Comparison of ENCODE assay signal across 11 cellular contexts in the genomic region with DNA sequence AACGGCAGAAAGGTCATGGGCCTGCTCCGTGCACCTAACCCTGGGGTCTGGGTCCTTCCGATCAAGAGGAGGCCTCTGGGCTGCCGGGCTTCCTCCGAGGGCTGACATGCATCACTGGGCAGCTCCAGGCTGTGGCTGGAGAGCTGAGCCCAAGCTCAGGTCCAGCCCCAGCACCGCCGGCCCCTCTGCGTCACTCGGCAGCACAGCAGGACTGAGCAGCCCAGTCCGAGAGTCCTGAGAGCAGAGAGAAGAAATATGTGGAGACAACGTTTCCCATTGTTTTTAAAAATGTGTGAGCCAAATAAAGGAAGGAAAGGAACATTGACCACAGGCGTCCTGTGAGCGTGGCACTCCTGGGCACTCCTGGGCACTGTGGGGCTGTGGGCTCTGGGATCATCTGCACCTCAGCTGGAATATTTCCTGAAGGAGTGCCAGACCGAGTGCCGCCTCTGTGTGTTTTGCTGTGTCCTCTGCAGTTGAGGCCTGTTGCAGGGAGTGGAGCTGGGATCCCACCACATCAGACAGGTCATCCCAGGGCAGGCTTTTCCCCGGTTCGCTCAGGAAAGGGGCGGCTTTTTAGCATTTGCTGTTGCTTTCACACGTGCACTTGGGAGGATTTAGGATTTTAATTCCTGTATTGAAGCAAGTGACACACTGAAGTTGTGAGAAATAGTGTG. TPM values are rescaled to one million over a fixed set of nuclear protein-coding genes. Genes with fewer than 3 reads are reported as not detected.
A peak's percentile ranks its signal among the peaks of the same experiment; 100 is the strongest.
DNase-seq lines count a peak whose midpoint lies in the region; ATAC-seq lines count a peak whose summit lies in the region.
"Had no signal": no experiment of that assay in that cellular context is flagged by ENCODE, and none has a peak within 500 bp of the region (broad histone marks: within the 10 kb centered on the region; RNA-seq: fewer than 3 reads in every experiment).

No MANE protein-coding gene starts in this region.

- peak overlapping the region; percentile 46 for H2BK12ac ChIP-seq in neuronal stem cell (ENCODE audit: low read length)

- H3K4me2 ChIP-seq in neuronal stem cell (ENCODE audit: insufficient read depth, low read length, poor library complexity, severe bottlenecking), result no peak overlapping the region

- H2AK5ac ChIP-seq in neuronal stem cell (ENCODE audit: low read depth, low read length), result no peak overlapping the region

- no peak overlapping the region for H3K4me3 Mint-ChIP-seq in activated CD8-positive, alpha-beta memory T cell treated with anti-CD3 and anti-CD28 coated beads, Interleukin-2, amount 10 ng/mL, durations not matched to agents 7 days and 5 days

- H3K27ac ChIP-seq in neuronal stem cell (replicated peaks; ENCODE audit: low read length), result peak overlapping the region; percentile 10
- H3K27ac ChIP-seq in aorta (ENCODE audit: low read depth in 1 of 2, low read length in 2 of 2), result peak overlapping the region in 1 of 2 donors; percentile 7

- no peak for ATAC-seq in activated CD8-positive, alpha-beta memory T cell treated with anti-CD3 and anti-CD28 coated beads, Interleukin-2, amount 10 ng/mL, durations not matched to agents 7 days and 5 days
- peak; percentile 88 for ATAC-seq in aorta (ENCODE audit: low FRiP score)

- no peaks in the 10 kb centered on the region for H3K4me1 Mint-ChIP-seq in activated CD8-positive, alpha-beta memory T cell treated with anti-CD3 and anti-CD28 coated beads, Interleukin-2, amount 10 ng/mL, durations not matched to agents 7 days and 5 days

- no peak overlapping the region for H4K8ac ChIP-seq in neuronal stem cell (ENCODE audit: low read depth, low read length)

- H3K36me3 Mint-ChIP-seq in activated CD8-positive, alpha-beta memory T cell treated with anti-CD3 and anti-CD28 coated beads, Interleukin-2, amount 10 ng/mL, durations not matched to agents 7 days and 5 days, result peaks cover 3% of the 10 kb centered on the region

- CTCF ChIA-PET in activated CD8-positive, alpha-beta memory T cell treated with anti-CD3 and anti-CD28 coated beads, Interleukin-2, amount 10 ng/mL, durations not matched to agents 7 days and 5 days (lab: Charles Lee), result no interaction called here

- H3K27me3 ChIP-seq in neuronal stem cell (ENCODE audit: control insufficient read depth in 3 of 3, insufficient read depth in 3 of 3, low read depth in 1 of 3, low read length in 3 of 3) (peaks cover 0 to 2% (median 0%) of the 10 kb centered on the region in 3 experiments), aorta (ENCODE audit: control insufficient read depth in 1 of 2, insufficient read depth in 2 of 2, low read length in 1 of 2) (no peaks in the 10 kb centered on the region)

- no peak overlapping the region for H3K18ac ChIP-seq in neuronal stem cell (ENCODE audit: low read length)

- no peak overlapping the region for H2BK120ac ChIP-seq in neuronal stem cell (ENCODE audit: low read depth, low read length)

- no peak overlapping the region for H3K27ac Mint-ChIP-seq in activated CD8-positive, alpha-beta memory T cell treated with anti-CD3 and anti-CD28 coated beads, Interleukin-2, amount 10 ng/mL, durations not matched to agents 7 days and 5 days

- H3K4me3 ChIP-seq in neuronal stem cell (ENCODE audit: low read length in 2 of 2) (no peak overlapping the region), aorta (ENCODE audit: low read length in 2 of 2) (no peak overlapping the region)

- no peak overlapping the region for H3K23ac ChIP-seq in neuronal stem cell (ENCODE audit: low read depth, low read length, poor library complexity)

- no peaks in the 10 kb centered on the region for H3K9me3 Mint-ChIP-seq in activated CD8-positive, alpha-beta memory T cell treated with anti-CD3 and anti-CD28 coated beads, Interleukin-2, amount 10 ng/mL, durations not matched to agents 7 days and 5 days (ENCODE audit: low read depth)

- no CpG with 5 or more reads among the region's 19 CpGs for WGBS in neuronal stem cell (ENCODE audit: extremely low coverage in 2 of 2, insufficient read length in 2 of 2, insufficient replicate concordance in 1 of 2), 2 donors
- WGBS in aorta, 2 donors, result 29 to 33% methylated on average over 19 of the region's 19 CpGs

- H3K79me1 ChIP-seq in neuronal stem cell (ENCODE audit: low read depth, low read length), result peaks cover 21% of the 10 kb centered on the region

- H3K9me3 ChIP-seq in neuronal stem cell (replicated peaks in 1 of 2; ENCODE audit: control insufficient read depth in 2 of 2, insufficient read depth in 1 of 2, low read depth in 1 of 2, low read length in 2 of 2) (peaks cover 2 to 6% of the 10 kb centered on the region in 2 donors), aorta (ENCODE audit: control insufficient read depth, low read length) (no peaks in the 10 kb centered on the region)

- peak; percentile 26 for DNase-seq in activated CD8-positive, alpha-beta memory T cell treated with anti-CD3 and anti-CD28 coated beads, Interleukin-2, amount 50 U/mL, for 48 hours
- DNase-seq in activated CD8-positive, alpha-beta memory T cell treated with anti-CD3 and anti-CD28 coated beads, Interleukin-2, amount 10 ng/mL, durations not matched to agents 7 days and 5 days, result no peak
- DNase-seq in cardiac septum (ENCODE audit: low spot score), result peak; percentile 74
- DNase-seq in neuronal stem cell (ENCODE audit: low spot score), result no peak
- DNase-seq in aorta, result peak; percentile 73 to 86
- no peak for DNase-seq in NCI-H128 (lab: John Stamatoyannopoulos, UW; ENCODE audit: unreplicated experiment)
- no peak for DNase-seq in HUDEP-2 (lab: John Stamatoyannopoulos, UW; ENCODE audit: unreplicated experiment in 76 of 76)
- no peak for DNase-seq in NOMO-1 (lab: John Stamatoyannopoulos, UW; ENCODE audit: unreplicated experiment in 2 of 2)
- DNase-seq: activated CD4-positive, alpha-beta T cell treated with anti-CD3 and anti-CD28 coated beads, Interleukin-2, amount 50 U/mL, for 48 hours; NCI-H226; SHP77 had no signal

- H2BK15ac ChIP-seq in neuronal stem cell (ENCODE audit: low read length), result no peak overlapping the region

- H3K36me3 ChIP-seq in neuronal stem cell (replicated peaks in 1 of 2; ENCODE audit: control insufficient read depth in 2 of 2, insufficient read depth in 2 of 2, low read length in 2 of 2) (peaks cover 15 to 57% of the 10 kb centered on the region in 2 donors), aorta (ENCODE audit: control insufficient read depth in 1 of 2, insufficient read depth in 2 of 2, low read length in 1 of 2) (peaks cover 2 to 8% of the 10 kb centered on the region in 2 donors)

- H4K91ac ChIP-seq in neuronal stem cell (ENCODE audit: low read depth, low read length, poor library complexity), result no peak overlapping the region

- no peaks in the 10 kb centered on the region for H3K27me3 Mint-ChIP-seq in activated CD8-positive, alpha-beta memory T cell treated with anti-CD3 and anti-CD28 coated beads, Interleukin-2, amount 10 ng/mL, durations not matched to agents 7 days and 5 days

- H3K14ac ChIP-seq in neuronal stem cell (ENCODE audit: low read length), result peak overlapping the region; percentile 84

- H3K4me1 ChIP-seq in neuronal stem cell (ENCODE audit: control insufficient read depth in 2 of 2, insufficient read depth in 1 of 2, low read depth in 1 of 2, low read length in 2 of 2) (peaks cover 5 to 27% of the 10 kb centered on the region in 2 donors), aorta (ENCODE audit: control insufficient read depth in 1 of 2, insufficient read depth in 2 of 2, low read length in 2 of 2) (no peaks in the 10 kb centered on the region)

- H3K4ac ChIP-seq in neuronal stem cell (ENCODE audit: low read length), result no peak overlapping the region

- intact Hi-C loops in cardiac septum (cut with DNase I), result loop anchor here (5.0 kb wide), 1 partner anchor 89 kb away; no protein-coding TSS in a partner anchor
- intact Hi-C loops in aorta (cut with DNase I), result no loop called here

- peak overlapping the region; percentile 47 for H3K9ac ChIP-seq in neuronal stem cell (ENCODE audit: low read depth, low read length, poor library complexity)

- no peak overlapping the region for H2AFZ ChIP-seq in neuronal stem cell (ENCODE audit: low read length)

- H2BK5ac ChIP-seq in neuronal stem cell (ENCODE audit: low read length), result no peak overlapping the region

RNA-seq across cellular contexts. Expression of a gene that starts 37.8 kb away (rescaled TPM):
- total RNA-seq in activated CD8-positive, alpha-beta memory T cell treated with anti-CD3 and anti-CD28 coated beads, Interleukin-2, amount 10 ng/mL, durations not matched to agents 7 days and 5 days, result 100 to 1,000 TPM; 168 to 175 TPM
- total RNA-seq in cardiac septum (38.8 TPM), aorta (10 to 100 TPM; 29.7 to 36.6 TPM)
- polyA plus RNA-seq in neuronal stem cell (2013, experiment 1 of 2), result 74.2 TPM
- 75.8 TPM for polyA plus RNA-seq in neuronal stem cell (2013, experiment 2 of 2)
- polyA plus RNA-seq in aorta, result 10 to 100 TPM; 17.4 to 36.4 TPM

RNA-seq across cellular contexts. Expression of a gene that starts 56.2 kb away (rescaled TPM):
- total RNA-seq in activated CD8-positive, alpha-beta memory T cell treated with anti-CD3 and anti-CD28 coated beads, Interleukin-2, amount 10 ng/mL, durations not matched to agents 7 days and 5 days, result 10 to 100 TPM; 17.2 to 29.1 TPM
- total RNA-seq in cardiac septum (134 TPM), aorta (10 to 100 TPM; 16.3 to 28.2 TPM)
- 21.3 TPM for polyA plus RNA-seq in neuronal stem cell (2013, experiment 1 of 2)
- 22.2 TPM for polyA plus RNA-seq in neuronal stem cell (2013, experiment 2 of 2)
- 10 to 100 TPM in 1 of 2 donors, 1 to 10 TPM in 1; 7.4 to 16.9 TPM for polyA plus RNA-seq in aorta

Comparison
In these comparisons a context has a peak if more than half of its experiments do, and no peak if none do; other contexts are left out.
1. DNase-seq: peak in activated CD8-positive, alpha-beta memory T cell treated with anti-CD3 and anti-CD28 coated beads, Interleukin-2, amount 50 U/mL, for 48 hours (single experiment), cardiac septum (single experiment) and aorta (2 of 2); none in activated CD8-positive, alpha-beta memory T cell treated with anti-CD3 and anti-CD28 coated beads, Interleukin-2, amount 10 ng/mL, durations not matched to agents 7 days and 5 days (single experiment), neuronal stem cell (single experiment), NCI-H128 (single experiment), HUDEP-2 (0 of 76) and NOMO-1 (0 of 2).